In the genomic region with DNA sequence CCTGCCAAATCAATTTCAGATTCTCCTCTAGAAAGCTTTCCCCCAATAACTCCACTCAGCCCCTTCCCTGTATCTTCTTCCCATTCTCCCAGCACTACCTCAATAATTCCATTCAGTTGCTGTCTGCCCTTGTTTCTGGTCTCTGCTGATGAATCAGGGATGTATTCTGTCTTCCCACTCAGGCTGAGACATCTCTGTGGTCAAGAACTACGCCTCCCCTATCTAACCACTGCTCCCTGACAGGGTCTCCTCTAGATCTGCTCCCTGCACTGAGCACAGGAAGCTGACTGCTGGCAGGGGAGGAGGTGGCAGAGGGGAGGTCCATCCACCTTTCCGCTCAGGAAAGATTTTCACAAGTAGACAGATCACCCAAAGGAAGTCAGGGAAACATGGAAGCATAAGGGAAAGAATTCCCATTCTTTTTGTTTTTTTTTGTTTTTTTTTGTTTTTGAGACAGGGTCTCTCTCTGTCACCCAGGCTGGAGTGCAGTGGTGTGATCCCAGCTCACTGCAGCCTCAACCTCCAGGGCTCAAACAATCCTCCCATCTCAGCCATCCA, we compare ENCODE assay signal across 1 cellular context.
TF ChIP-seq lines count a peak whose summit lies in the region.

No MANE protein-coding gene starts in this region.

TF ChIP-seq in HCT116, 20 proteins besides CTCF, POLR2A, EP300 and RAD21:
- TF ChIP-seq EZH2phosphoT487 (IDR thresholded peaks at IDR 0.05; ENCODE audit: borderline replicate concordance) (no peak), CBX3 (IDR thresholded peaks at IDR 0.05; ENCODE audit: low read depth) (no peak), EGR1 (IDR thresholded peaks at IDR 0.05; ENCODE audit: low read depth) (no peak), YY1 (IDR thresholded peaks at IDR 0.05; ENCODE audit: extremely low read depth, insufficient replicate concordance, low read depth, low read length) (no peak), ZFX (IDR thresholded peaks at IDR 0.05) (no peak), JUND (IDR thresholded peaks at IDR 0.05) (no peak), FOSL1 (IDR thresholded peaks at IDR 0.05; ENCODE audit: low read depth) (no peak), TCF7L2 (IDR thresholded peaks at IDR 0.05; ENCODE audit: borderline replicate concordance, extremely low read depth, insufficient read depth, insufficient read length) (no peak), ELF1 (IDR thresholded peaks at IDR 0.05; ENCODE audit: borderline replicate concordance, low read depth) (no peak)
- TF ChIP-seq, protein P1, sequence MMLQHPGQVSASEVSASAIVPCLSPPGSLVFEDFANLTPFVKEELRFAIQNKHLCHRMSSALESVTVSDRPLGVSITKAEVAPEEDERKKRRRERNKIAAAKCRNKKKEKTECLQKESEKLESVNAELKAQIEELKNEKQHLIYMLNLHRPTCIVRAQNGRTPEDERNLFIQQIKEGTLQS (IDR thresholded peaks at IDR 0.05) = no peak
- TF ChIP-seq, protein P2, sequence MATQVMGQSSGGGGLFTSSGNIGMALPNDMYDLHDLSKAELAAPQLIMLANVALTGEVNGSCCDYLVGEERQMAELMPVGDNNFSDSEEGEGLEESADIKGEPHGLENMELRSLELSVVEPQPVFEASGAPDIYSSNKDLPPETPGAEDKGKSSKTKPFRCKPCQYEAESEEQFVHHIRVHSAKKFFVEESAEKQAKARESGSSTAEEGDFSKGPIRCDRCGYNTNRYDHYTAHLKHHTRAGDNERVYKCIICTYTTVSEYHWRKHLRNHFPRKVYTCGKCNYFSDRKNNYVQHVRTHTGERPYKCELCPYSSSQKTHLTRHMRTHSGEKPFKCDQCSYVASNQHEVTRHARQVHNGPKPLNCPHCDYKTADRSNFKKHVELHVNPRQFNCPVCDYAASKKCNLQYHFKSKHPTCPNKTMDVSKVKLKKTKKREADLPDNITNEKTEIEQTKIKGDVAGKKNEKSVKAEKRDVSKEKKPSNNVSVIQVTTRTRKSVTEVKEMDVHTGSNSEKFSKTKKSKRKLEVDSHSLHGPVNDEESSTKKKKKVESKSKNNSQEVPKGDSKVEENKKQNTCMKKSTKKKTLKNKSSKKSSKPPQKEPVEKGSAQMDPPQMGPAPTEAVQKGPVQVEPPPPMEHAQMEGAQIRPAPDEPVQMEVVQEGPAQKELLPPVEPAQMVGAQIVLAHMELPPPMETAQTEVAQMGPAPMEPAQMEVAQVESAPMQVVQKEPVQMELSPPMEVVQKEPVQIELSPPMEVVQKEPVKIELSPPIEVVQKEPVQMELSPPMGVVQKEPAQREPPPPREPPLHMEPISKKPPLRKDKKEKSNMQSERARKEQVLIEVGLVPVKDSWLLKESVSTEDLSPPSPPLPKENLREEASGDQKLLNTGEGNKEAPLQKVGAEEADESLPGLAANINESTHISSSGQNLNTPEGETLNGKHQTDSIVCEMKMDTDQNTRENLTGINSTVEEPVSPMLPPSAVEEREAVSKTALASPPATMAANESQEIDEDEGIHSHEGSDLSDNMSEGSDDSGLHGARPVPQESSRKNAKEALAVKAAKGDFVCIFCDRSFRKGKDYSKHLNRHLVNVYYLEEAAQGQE (IDR thresholded peaks at IDR 0.05; ENCODE audit: low read depth) = no peak
- TF ChIP-seq, protein P3, sequence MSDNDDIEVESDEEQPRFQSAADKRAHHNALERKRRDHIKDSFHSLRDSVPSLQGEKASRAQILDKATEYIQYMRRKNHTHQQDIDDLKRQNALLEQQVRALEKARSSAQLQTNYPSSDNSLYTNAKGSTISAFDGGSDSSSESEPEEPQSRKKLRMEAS (IDR thresholded peaks at IDR 0.05) = no peak
